ENCODE assay signal across 12 cellular contexts in the genomic region with DNA sequence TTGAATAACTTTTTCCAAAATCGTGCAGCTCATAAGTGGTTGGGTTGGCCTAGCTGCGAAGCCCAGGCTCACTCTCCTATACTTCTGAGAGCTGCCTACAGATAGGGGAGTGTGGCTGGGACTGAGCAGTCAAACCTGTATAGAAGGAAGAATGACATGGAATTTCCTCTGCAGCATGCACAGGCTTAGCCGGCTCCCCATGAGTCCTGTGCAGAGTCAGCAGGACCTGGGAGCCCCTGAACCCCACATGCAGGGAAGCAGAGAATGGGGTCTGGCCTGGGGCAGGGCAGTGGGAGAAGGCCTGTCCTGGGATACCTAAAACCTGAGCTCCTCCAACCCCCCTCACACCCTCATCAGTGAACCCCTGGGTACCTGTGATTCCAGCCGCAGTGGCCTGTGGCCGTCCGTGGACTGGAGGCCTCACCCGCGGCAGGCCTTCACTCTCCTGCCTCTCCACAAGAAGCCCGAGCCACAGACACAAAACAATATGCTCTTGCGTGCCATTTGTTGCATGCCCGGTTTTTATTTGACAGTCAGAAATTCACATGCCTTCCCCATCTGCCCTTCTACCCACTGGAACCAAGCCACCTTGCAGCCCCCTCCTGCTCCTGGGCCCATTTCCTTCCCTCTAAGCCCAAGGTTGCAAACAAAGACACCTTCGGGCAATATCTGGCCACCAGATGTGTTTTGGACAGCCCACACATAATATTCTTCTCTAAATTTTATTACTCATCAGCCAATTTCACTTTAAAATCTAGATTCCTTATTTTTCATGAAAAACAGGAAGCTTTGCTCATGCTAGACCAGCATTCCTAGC. TPM values are rescaled to one million over a fixed set of nuclear protein-coding genes. Genes with fewer than 3 reads are reported as not detected.
DNase-seq lines count a peak whose midpoint lies in the region; ATAC-seq and TF ChIP-seq lines count a peak whose summit lies in the region.
"Had no signal": no experiment of that assay in that cellular context is flagged by ENCODE, and none has a peak within 500 bp of the region (broad histone marks: within the 10 kb centered on the region; RNA-seq: fewer than 3 reads in every experiment).

No MANE protein-coding gene starts in this region.

- peak overlapping the region in 1 of 2 donors; percentile 64 for H3K4me3 Mint-ChIP-seq in CD14-positive monocyte
- H3K4me3 Mint-ChIP-seq in natural killer cell treated with Interleukin-12 subunit alpha and Interleukin-12 subunit beta and Interleukin-15 and Interleukin-18, amount 100 ng/mL, for 72 hours: no peak overlapping the region
- no peak overlapping the region for H3K4me3 Mint-ChIP-seq in HFFc6
- H3K4me3 Mint-ChIP-seq: H9, neural crest cell had no signal

- H3K27me3 ChIP-seq in body of pancreas: no peaks in the 10 kb centered on the region

- H3K9me3 Mint-ChIP-seq in CD14-positive monocyte (peaks cover 0 to 7% (median 3%) of the 10 kb centered on the region in 7 donors), HFFc6 (no peaks in the 10 kb centered on the region)
- H3K9me3 Mint-ChIP-seq in natural killer cell treated with Interleukin-12 subunit alpha and Interleukin-12 subunit beta and Interleukin-15 and Interleukin-18, amount 100 ng/mL, for 72 hours: no peaks in the 10 kb centered on the region
- H3K9me3 Mint-ChIP-seq: neural crest cell had no signal

- no peaks in the 10 kb centered on the region for H3K9me3 ChIP-seq in body of pancreas

- ATAC-seq in body of pancreas (peak; percentile 35), HG02759 (IDR thresholded peaks at IDR 0.05; ENCODE audit: unreplicated experiment) (no peak)
- no peak for ATAC-seq in natural killer cell treated with Interleukin-12 subunit alpha and Interleukin-12 subunit beta and Interleukin-15 and Interleukin-18, amount 100 ng/mL, for 72 hours

- 68 to 72% methylated on average over 12 of the region's 12 CpGs for WGBS in body of pancreas, 2 donors

- H3K27ac ChIP-seq in body of pancreas: peak overlapping the region; percentile 29 to 70 (median 49)

- H3K4me1 Mint-ChIP-seq in CD14-positive monocyte (peaks cover 94% of the 10 kb centered on the region), HFFc6 (ENCODE audit: low read depth) (peaks cover 7% of the 10 kb centered on the region)
- peaks cover 64 to 67% of the 10 kb centered on the region in 2 donors for H3K4me1 Mint-ChIP-seq in natural killer cell treated with Interleukin-12 subunit alpha and Interleukin-12 subunit beta and Interleukin-15 and Interleukin-18, amount 100 ng/mL, for 72 hours (ENCODE audit: low read depth in 2 of 2)
- H3K4me1 Mint-ChIP-seq: neural crest cell had no signal

- H3K4me1 ChIP-seq in body of pancreas: peaks cover 20% of the 10 kb centered on the region

- intact Hi-C loops in CD14-positive monocyte (cut with micrococcal nuclease): no loop called here
- intact Hi-C loops in body of pancreas (cut with DNase I): no loop called here

- H3K36me3 ChIP-seq in body of pancreas (replicated peaks in 1 of 2; ENCODE audit: insufficient read depth in 1 of 2, low read depth in 2 of 2): no peaks in the 10 kb centered on the region

- peak; percentile 35 for DNase-seq in CD14-positive monocyte (ENCODE audit: low spot score)
- peak; percentile 10 for DNase-seq in HS-5 (ENCODE audit: low read depth)
- no peak for DNase-seq in body of pancreas
- no peak for DNase-seq in natural killer cell treated with Interleukin-12 subunit alpha and Interleukin-12 subunit beta and Interleukin-15 and Interleukin-18, amount 100 ng/mL, for 72 hours (ENCODE audit: low spot score)
- DNase-seq in HFFc6: no peak
- DNase-seq in NCI-H1092 (lab: John Stamatoyannopoulos, UW): no peak
- DNase-seq in NCI-H82 treated with DMSO at 0.1 percent for 48 hours (lab: John Stamatoyannopoulos, UW; ENCODE audit: unreplicated experiment): no peak
- DNase-seq: DND-41, H9, NCI-H187 had no signal

- peaks cover 47 to 68% of the 10 kb centered on the region in 2 donors for H3K36me3 Mint-ChIP-seq in CD14-positive monocyte
- H3K36me3 Mint-ChIP-seq in natural killer cell treated with Interleukin-12 subunit alpha and Interleukin-12 subunit beta and Interleukin-15 and Interleukin-18, amount 100 ng/mL, for 72 hours: no peaks in the 10 kb centered on the region
- H3K36me3 Mint-ChIP-seq in HFFc6 (ENCODE audit: low read depth): no peaks in the 10 kb centered on the region

- peaks cover 0 to 5% (median 4%) of the 10 kb centered on the region in 3 donors for H3K27me3 Mint-ChIP-seq in CD14-positive monocyte (ENCODE audit: low read depth in 3 of 3)
- H3K27me3 Mint-ChIP-seq in natural killer cell treated with Interleukin-12 subunit alpha and Interleukin-12 subunit beta and Interleukin-15 and Interleukin-18, amount 100 ng/mL, for 72 hours: no peaks in the 10 kb centered on the region
- peaks cover 23% of the 10 kb centered on the region for H3K27me3 Mint-ChIP-seq in HFFc6 (ENCODE audit: insufficient read depth)

- H3K27ac Mint-ChIP-seq in CD14-positive monocyte (peak overlapping the region; percentile 59 to 86 (median 78)), HFFc6 (no peak overlapping the region)
- peak overlapping the region; percentile 83 to 86 for H3K27ac Mint-ChIP-seq in natural killer cell treated with Interleukin-12 subunit alpha and Interleukin-12 subunit beta and Interleukin-15 and Interleukin-18, amount 100 ng/mL, for 72 hours

- H3K4me3 ChIP-seq in body of pancreas: no peak overlapping the region

- TF ChIP-seq POLR2A in body of pancreas (IDR thresholded peaks at IDR 0.05): no peak

- TF ChIP-seq CTCF in CD14-positive monocyte (IDR thresholded peaks at IDR 0.05) (no peak), body of pancreas (IDR thresholded peaks at IDR 0.05) (no peak), HFFc6 (IDR thresholded peaks at IDR 0.05) (no peak)

RNA-seq across cellular contexts. Expression of a gene that starts 18.0 kb away (rescaled TPM):
- polyA plus RNA-seq in CD14-positive monocyte: under 1 TPM; 0.18 to 0.48 TPM
- not detected for total RNA-seq in body of pancreas
- total RNA-seq in natural killer cell treated with Interleukin-12 subunit alpha and Interleukin-12 subunit beta and Interleukin-15 and Interleukin-18, amount 100 ng/mL, for 72 hours: not detected
- total RNA-seq in HFFc6 (2021; fragmentation: NEBNext Ultra II Directional; extraction: Animal tissue kit (Norgen Biotek cat#: 25700)): not detected

RNA-seq across cellular contexts. Expression of a gene that starts 35.8 kb away (rescaled TPM):
- 1,000 to 10,000 TPM in 1 of 2 donors, 100 to 1,000 TPM in 1; 801 to 1,133 TPM for polyA plus RNA-seq in CD14-positive monocyte
- 10 to 100 TPM; 14.8 to 17.1 TPM for total RNA-seq in body of pancreas
- 10 to 100 TPM; 18.8 to 19.7 TPM for total RNA-seq in natural killer cell treated with Interleukin-12 subunit alpha and Interleukin-12 subunit beta and Interleukin-15 and Interleukin-18, amount 100 ng/mL, for 72 hours
- total RNA-seq in HFFc6 (2021; fragmentation: NEBNext Ultra II Directional; extraction: Animal tissue kit (Norgen Biotek cat#: 25700)): 10 to 100 TPM; 24.3 to 36.2 (median 29.0) TPM
- total RNA-seq: neural crest cell had no signal

Comparison
In these comparisons a context has a peak if more than half of its experiments do, and no peak if none do; other contexts are left out.
1. DNase-seq: peak in CD14-positive monocyte (single experiment) and HS-5 (single experiment); none in body of pancreas (0 of 4), natural killer cell treated with Interleukin-12 subunit alpha and Interleukin-12 subunit beta and Interleukin-15 and Interleukin-18, amount 100 ng/mL, for 72 hours (single experiment), HFFc6 (single experiment), NCI-H1092 (single experiment) and NCI-H82 treated with DMSO at 0.1 percent for 48 hours (single experiment).